8 cellular contexts compared by ENCODE assay signal in genomic region chr1:116514708-116515525, GRCh38. TPM values are rescaled to one million over a fixed set of nuclear protein-coding genes. Genes with fewer than 3 reads are reported as not detected.
DNase-seq lines count a peak whose midpoint lies in the region; ATAC-seq, FAIRE-seq and TF ChIP-seq lines count a peak whose summit lies in the region.

No MANE protein-coding gene starts in this region.

- H3K36me3 Mint-ChIP-seq in activated naive CD8-positive, alpha-beta T cell treated with anti-CD3 and anti-CD28 coated beads for 36 hours, result peaks cover 2% of the 10 kb centered on the region
- peaks cover 5% of the 10 kb centered on the region for H3K36me3 Mint-ChIP-seq in Caco-2 (ENCODE audit: insufficient read depth, unreplicated experiment)

- POLR2A ChIA-PET in Caco-2 (lab: Charles Lee), result no interaction called here

- no peaks in the 10 kb centered on the region for H3K36me3 ChIP-seq in Caco-2 (ENCODE audit: control insufficient read depth, insufficient read depth, low read length)

- no peaks in the 10 kb centered on the region for H3K9me3 ChIP-seq in Caco-2

- intact Hi-C loops in Caco-2 (cut with micrococcal nuclease; ENCODE audit: unreplicated experiment), result no loop called here

- H3K4me3 ChIP-seq in Caco-2 (ENCODE audit: low read depth, low read length), result no peak overlapping the region

- DNase-seq in RCC 7860 (ENCODE audit: low spot score) (peak; percentile 95), renal cortical epithelial cell (ENCODE audit: low read depth) (peak; percentile 89), Caco-2 (no peak), T1000 (lab: John Stamatoyannopoulos, UW) (no peak), NCI-H510A (lab: John Stamatoyannopoulos, UW) (no peak)
- peak; percentile 67 for DNase-seq in activated naive CD8-positive, alpha-beta T cell treated with anti-CD3 and anti-CD28 coated beads for 36 hours

- FAIRE-seq in RCC 7860 (lab: Jason Lieb, UNC), result peak; percentile 92

- peak overlapping the region; percentile 86 for H3K27ac Mint-ChIP-seq in activated naive CD8-positive, alpha-beta T cell treated with anti-CD3 and anti-CD28 coated beads for 36 hours
- H3K27ac Mint-ChIP-seq in Caco-2 (ENCODE audit: unreplicated experiment), result no peak overlapping the region

- no peaks in the 10 kb centered on the region for H3K27me3 ChIP-seq in Caco-2 (replicated peaks; ENCODE audit: control insufficient read depth, insufficient read depth, low read length)

- no peak for TF ChIP-seq CTCF in Caco-2 (IDR thresholded peaks at IDR 0.05; ENCODE audit: insufficient read depth in 1 of 2, low read depth in 1 of 2, low read length in 1 of 2, severe bottlenecking in 1 of 2, unreplicated experiment in 1 of 2)

- CTCF ChIA-PET in Caco-2 (lab: Charles Lee), result no interaction called here

- H3K9me3 Mint-ChIP-seq in activated naive CD8-positive, alpha-beta T cell treated with anti-CD3 and anti-CD28 coated beads for 36 hours, result no peaks in the 10 kb centered on the region
- H3K9me3 Mint-ChIP-seq in Caco-2 (ENCODE audit: unreplicated experiment), result peaks cover 12% of the 10 kb centered on the region

- ATAC-seq in GM18861 (IDR thresholded peaks at IDR 0.05; ENCODE audit: unreplicated experiment) (peak; percentile 76), HG02884 (IDR thresholded peaks at IDR 0.05; ENCODE audit: unreplicated experiment) (peak; percentile 64)

- peaks cover 24% of the 10 kb centered on the region for H3K4me1 Mint-ChIP-seq in activated naive CD8-positive, alpha-beta T cell treated with anti-CD3 and anti-CD28 coated beads for 36 hours
- no peaks in the 10 kb centered on the region for H3K4me1 Mint-ChIP-seq in Caco-2 (ENCODE audit: low read depth, unreplicated experiment)

- H3K4me1 ChIP-seq in Caco-2, result no peaks in the 10 kb centered on the region

- BruUV-seq in Caco-2 (replicated peaks; lab: Mats Ljungman, UMichigan), result no TSS peak

- peak overlapping the region; percentile 46 for H3K4me3 Mint-ChIP-seq in activated naive CD8-positive, alpha-beta T cell treated with anti-CD3 and anti-CD28 coated beads for 36 hours
- H3K4me3 Mint-ChIP-seq in Caco-2 (ENCODE audit: unreplicated experiment), result no peak overlapping the region

- no peaks in the 10 kb centered on the region for H3K27me3 Mint-ChIP-seq in activated naive CD8-positive, alpha-beta T cell treated with anti-CD3 and anti-CD28 coated beads for 36 hours
- no peaks in the 10 kb centered on the region for H3K27me3 Mint-ChIP-seq in Caco-2 (ENCODE audit: insufficient read depth, unreplicated experiment)

RNA-seq across cellular contexts. Expression of gene CD58, which starts 55.9 kb away (rescaled TPM):
- total RNA-seq in activated naive CD8-positive, alpha-beta T cell treated with anti-CD3 and anti-CD28 coated beads for 36 hours, result 1 to 10 TPM; 8.1 to 8.2 TPM
- total RNA-seq in renal cortical epithelial cell, result 45.4 and 62.3 TPM in 2 replicates
- total RNA-seq in Caco-2 (2022), result 5.6 and 7.6 TPM in 2 replicates

Comparison
In these comparisons a context has a peak if more than half of its experiments do, and no peak if none do; other contexts are left out.
1. DNase-seq: peak in RCC 7860 (single experiment), activated naive CD8-positive, alpha-beta T cell treated with anti-CD3 and anti-CD28 coated beads for 36 hours (single experiment) and renal cortical epithelial cell (single experiment); none in Caco-2 (0 of 2), T1000 (single experiment) and NCI-H510A (single experiment).